Comparison of ENCODE assay signal across 1 cellular context in the genomic region with DNA sequence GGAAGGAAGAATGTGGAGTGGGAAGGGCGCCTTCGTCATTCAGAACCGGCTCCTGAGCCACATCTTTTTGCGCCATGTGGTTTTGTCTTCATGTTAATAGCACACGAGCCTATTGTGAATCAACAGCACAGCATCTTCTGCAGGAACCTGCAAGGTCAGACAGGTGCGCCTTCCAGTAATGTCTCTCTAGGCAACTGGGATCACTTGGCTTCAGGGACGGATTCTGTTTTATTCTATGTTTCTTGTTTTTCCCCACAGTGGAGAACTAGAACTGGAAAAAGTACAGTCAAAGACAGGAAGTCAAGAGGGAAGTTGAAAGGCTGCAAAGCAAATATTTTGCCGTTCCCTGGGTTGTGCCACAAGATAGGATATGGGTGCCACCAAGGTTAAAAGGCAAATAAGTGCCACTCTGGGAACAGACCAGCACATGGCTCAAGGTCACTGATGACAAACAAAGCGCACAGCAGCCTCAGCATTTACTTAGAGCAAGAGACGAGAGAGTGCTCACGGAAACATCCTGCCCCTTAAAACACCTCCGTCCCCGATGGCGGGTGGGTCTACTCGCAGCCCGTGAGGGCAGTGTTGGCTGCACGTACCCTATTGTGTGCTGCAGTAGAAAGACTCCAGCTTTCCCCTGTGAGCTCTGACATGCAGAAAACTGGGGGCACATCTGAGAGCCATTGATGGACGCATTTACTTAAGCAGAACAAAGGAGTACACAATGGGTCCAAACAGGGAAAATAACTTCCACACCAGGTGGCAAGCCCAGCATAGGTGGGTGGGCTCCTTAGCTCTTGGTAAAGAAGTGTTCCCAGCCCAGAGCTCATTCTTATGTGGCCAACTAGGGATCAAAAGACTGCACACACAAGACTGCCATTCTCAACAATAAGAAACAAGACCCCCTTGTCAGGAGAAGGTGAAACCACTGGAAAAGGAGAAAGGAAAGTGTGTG.
TF ChIP-seq lines count a peak whose summit lies in the region.

No MANE protein-coding gene starts in this region.

TF ChIP-seq in HepG2, 621 proteins besides CTCF, POLR2A, EP300 and RAD21 (continued from another document and continues in another):
- TF ChIP-seq, protein P1, sequence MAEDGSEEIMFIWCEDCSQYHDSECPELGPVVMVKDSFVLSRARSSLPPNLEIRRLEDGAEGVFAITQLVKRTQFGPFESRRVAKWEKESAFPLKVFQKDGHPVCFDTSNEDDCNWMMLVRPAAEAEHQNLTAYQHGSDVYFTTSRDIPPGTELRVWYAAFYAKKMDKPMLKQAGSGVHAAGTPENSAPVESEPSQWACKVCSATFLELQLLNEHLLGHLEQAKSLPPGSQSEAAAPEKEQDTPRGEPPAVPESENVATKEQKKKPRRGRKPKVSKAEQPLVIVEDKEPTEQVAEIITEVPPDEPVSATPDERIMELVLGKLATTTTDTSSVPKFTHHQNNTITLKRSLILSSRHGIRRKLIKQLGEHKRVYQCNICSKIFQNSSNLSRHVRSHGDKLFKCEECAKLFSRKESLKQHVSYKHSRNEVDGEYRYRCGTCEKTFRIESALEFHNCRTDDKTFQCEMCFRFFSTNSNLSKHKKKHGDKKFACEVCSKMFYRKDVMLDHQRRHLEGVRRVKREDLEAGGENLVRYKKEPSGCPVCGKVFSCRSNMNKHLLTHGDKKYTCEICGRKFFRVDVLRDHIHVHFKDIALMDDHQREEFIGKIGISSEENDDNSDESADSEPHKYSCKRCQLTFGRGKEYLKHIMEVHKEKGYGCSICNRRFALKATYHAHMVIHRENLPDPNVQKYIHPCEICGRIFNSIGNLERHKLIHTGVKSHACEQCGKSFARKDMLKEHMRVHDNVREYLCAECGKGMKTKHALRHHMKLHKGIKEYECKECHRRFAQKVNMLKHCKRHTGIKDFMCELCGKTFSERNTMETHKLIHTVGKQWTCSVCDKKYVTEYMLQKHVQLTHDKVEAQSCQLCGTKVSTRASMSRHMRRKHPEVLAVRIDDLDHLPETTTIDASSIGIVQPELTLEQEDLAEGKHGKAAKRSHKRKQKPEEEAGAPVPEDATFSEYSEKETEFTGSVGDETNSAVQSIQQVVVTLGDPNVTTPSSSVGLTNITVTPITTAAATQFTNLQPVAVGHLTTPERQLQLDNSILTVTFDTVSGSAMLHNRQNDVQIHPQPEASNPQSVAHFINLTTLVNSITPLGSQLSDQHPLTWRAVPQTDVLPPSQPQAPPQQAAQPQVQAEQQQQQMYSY (CRISPR knock-in tag; IDR thresholded peaks at IDR 0.05), result no peak
- TF ChIP-seq, protein P2, sequence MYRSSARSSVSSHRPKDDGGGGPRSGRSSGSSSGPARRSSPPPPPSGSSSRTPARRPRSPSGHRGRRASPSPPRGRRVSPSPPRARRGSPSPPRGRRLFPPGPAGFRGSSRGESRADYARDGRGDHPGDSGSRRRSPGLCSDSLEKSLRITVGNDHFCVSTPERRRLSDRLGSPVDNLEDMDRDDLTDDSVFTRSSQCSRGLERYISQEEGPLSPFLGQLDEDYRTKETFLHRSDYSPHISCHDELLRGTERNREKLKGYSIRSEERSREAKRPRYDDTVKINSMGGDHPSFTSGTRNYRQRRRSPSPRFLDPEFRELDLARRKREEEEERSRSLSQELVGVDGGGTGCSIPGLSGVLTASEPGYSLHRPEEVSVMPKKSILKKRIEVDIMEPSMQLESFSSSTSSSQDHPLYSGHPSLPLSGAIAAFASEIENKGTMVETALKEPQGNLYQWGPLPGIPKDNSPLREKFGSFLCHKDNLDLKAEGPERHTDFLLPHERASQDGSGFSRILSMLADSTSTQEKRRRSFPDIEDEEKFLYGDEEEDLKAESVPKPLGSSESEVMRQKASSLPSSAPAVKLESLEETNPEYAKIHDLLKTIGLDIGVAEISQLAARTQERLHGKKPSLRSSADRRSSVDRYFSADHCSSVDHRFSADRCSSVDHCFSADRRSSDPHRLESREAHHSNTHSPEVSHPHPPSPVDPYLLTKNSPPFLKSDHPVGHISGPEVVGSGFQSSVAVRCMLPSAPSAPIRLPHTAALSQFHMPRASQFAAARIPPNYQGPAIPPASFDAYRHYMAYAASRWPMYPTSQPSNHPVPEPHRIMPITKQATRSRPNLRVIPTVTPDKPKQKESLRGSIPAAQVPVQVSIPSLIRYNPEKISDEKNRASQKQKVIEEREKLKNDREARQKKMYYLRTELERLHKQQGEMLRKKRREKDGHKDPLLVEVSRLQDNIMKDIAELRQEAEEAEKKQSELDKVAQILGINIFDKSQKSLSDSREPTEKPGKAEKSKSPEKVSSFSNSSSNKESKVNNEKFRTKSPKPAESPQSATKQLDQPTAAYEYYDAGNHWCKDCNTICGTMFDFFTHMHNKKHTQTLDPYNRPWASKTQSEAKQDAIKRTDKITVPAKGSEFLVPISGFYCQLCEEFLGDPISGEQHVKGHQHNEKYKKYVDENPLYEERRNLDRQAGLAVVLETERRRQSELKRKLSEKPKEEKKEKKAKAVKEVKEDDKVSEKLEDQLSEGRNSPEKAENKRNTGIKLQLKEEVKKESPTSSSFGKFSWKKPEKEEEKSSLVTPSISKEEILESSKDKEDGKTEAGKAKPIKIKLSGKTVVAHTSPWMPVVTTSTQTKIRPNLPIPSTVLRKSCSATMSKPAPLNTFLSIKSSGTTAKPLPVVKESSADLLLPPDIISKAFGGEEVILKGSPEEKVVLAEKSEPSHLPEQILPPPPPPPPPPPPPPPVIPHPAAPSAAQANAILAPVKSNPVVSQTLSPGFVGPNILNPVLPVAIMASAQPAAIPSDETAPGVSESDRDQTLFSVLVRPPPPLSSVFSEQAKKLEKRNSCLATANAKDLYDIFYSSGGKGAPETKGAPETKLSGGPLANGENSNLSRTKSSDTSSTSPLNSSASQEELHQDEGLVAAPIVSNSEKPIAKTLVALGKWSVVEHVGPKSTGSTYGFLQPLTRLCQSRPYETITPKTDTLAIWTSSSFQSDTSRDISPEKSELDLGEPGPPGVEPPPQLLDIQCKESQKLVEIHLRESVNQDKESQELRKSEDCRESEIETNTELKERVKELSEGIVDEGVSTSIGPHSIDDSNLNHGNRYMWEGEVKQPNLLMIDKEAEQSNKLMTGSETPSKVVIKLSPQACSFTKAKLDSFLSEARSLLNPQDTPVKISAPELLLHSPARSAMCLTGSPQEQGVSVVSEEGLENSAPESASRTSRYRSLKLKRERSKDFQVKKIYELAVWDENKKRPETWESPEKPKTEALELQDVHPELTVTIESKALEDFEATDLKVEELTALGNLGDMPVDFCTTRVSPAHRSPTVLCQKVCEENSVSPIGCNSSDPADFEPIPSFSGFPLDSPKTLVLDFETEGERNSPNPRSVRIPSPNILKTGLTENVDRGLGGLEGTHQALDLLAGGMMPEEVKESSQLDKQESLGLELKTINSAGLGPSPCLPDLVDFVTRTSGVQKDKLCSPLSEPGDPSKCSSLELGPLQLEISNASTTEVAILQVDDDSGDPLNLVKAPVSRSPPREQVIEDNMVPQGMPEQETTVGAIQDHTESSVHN (CRISPR knock-in tag; IDR thresholded peaks at IDR 0.05), result no peak
- no peak for TF ChIP-seq ZNF136 (CRISPR knock-in tag; IDR thresholded peaks at IDR 0.05; ENCODE audit: low read depth)
- TF ChIP-seq, protein P3, sequence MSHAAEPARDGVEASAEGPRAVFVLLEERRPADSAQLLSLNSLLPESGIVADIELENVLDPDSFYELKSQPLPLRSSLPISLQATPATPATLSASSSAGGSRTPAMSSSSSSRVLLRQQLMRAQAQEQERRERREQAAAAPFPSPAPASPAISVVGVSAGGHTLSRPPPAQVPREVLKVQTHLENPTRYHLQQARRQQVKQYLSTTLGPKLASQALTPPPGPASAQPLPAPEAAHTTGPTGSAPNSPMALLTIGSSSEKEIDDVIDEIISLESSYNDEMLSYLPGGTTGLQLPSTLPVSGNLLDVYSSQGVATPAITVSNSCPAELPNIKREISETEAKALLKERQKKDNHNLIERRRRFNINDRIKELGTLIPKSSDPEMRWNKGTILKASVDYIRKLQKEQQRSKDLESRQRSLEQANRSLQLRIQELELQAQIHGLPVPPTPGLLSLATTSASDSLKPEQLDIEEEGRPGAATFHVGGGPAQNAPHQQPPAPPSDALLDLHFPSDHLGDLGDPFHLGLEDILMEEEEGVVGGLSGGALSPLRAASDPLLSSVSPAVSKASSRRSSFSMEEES (CRISPR knock-in tag; IDR thresholded peaks at IDR 0.05), result peak; percentile 46; the same call in 1 of the 2 replicates
- TF ChIP-seq ZNF274 (CRISPR knock-in tag; IDR thresholded peaks at IDR 0.05), result no peak
- no peak for TF ChIP-seq ZBTB21 (CRISPR knock-in tag; IDR thresholded peaks at IDR 0.05)
- peak; percentile 72; the same call in 1 of the 2 replicates for TF ChIP-seq ETV5 (CRISPR knock-in tag; IDR thresholded peaks at IDR 0.05; ENCODE audit: borderline replicate concordance)
- no peak for TF ChIP-seq ARNT (IDR thresholded peaks at IDR 0.05)
- TF ChIP-seq ZNF383 (CRISPR knock-in tag; IDR thresholded peaks at IDR 0.05; ENCODE audit: borderline replicate concordance), result no peak
- TF ChIP-seq KDM6A (CRISPR knock-in tag; IDR thresholded peaks at IDR 0.05; ENCODE audit: low read depth), result no peak
- TF ChIP-seq STAG1 (CRISPR knock-in tag; IDR thresholded peaks at IDR 0.05), result no peak
- TF ChIP-seq ZNF720 (CRISPR knock-in tag; IDR thresholded peaks at IDR 0.05), result no peak
- TF ChIP-seq ZKSCAN8 (CRISPR knock-in tag; IDR thresholded peaks at IDR 0.05; ENCODE audit: borderline replicate concordance), result no peak
- TF ChIP-seq KLF16 (CRISPR knock-in tag; IDR thresholded peaks at IDR 0.05), result no peak
- TF ChIP-seq ZNF263 (CRISPR knock-in tag; IDR thresholded peaks at IDR 0.05), result peak; percentile 75; the same call in 1 of the 2 replicates
- TF ChIP-seq, protein P4, sequence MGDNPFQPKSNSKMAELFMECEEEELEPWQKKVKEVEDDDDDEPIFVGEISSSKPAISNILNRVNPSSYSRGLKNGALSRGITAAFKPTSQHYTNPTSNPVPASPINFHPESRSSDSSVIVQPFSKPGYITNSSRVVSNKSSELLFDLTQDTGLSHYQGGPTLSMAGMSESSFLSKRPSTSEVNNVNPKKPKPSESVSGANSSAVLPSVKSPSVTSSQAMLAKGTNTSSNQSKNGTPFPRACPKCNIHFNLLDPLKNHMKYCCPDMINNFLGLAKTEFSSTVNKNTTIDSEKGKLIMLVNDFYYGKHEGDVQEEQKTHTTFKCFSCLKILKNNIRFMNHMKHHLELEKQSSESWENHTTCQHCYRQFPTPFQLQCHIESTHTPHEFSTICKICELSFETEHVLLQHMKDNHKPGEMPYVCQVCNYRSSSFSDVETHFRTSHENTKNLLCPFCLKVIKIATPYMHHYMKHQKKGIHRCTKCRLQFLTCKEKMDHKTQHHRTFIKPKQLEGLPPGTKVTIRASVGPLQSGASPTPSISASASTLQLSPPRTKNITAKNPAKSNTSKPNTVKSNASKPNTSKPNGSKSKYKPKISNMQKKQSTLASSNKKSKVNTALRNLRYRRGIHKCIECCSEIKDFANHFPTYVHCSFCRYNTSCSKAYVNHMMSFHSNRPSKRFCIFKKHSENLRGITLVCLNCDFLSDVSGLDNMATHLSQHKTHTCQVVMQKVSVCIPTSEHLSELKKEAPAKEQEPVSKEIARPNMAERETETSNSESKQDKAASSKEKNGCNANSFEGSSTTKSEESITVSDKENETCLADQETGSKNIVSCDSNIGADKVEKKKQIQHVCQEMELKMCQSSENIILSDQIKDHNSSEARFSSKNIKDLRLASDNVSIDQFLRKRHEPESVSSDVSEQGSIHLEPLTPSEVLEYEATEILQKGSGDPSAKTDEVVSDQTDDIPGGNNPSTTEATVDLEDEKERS (CRISPR knock-in tag; IDR thresholded peaks at IDR 0.05), result no peak
- TF ChIP-seq, protein P5, sequence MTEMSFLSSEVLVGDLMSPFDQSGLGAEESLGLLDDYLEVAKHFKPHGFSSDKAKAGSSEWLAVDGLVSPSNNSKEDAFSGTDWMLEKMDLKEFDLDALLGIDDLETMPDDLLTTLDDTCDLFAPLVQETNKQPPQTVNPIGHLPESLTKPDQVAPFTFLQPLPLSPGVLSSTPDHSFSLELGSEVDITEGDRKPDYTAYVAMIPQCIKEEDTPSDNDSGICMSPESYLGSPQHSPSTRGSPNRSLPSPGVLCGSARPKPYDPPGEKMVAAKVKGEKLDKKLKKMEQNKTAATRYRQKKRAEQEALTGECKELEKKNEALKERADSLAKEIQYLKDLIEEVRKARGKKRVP (CRISPR knock-in tag; IDR thresholded peaks at IDR 0.05), result no peak
- TF ChIP-seq, protein P6, sequence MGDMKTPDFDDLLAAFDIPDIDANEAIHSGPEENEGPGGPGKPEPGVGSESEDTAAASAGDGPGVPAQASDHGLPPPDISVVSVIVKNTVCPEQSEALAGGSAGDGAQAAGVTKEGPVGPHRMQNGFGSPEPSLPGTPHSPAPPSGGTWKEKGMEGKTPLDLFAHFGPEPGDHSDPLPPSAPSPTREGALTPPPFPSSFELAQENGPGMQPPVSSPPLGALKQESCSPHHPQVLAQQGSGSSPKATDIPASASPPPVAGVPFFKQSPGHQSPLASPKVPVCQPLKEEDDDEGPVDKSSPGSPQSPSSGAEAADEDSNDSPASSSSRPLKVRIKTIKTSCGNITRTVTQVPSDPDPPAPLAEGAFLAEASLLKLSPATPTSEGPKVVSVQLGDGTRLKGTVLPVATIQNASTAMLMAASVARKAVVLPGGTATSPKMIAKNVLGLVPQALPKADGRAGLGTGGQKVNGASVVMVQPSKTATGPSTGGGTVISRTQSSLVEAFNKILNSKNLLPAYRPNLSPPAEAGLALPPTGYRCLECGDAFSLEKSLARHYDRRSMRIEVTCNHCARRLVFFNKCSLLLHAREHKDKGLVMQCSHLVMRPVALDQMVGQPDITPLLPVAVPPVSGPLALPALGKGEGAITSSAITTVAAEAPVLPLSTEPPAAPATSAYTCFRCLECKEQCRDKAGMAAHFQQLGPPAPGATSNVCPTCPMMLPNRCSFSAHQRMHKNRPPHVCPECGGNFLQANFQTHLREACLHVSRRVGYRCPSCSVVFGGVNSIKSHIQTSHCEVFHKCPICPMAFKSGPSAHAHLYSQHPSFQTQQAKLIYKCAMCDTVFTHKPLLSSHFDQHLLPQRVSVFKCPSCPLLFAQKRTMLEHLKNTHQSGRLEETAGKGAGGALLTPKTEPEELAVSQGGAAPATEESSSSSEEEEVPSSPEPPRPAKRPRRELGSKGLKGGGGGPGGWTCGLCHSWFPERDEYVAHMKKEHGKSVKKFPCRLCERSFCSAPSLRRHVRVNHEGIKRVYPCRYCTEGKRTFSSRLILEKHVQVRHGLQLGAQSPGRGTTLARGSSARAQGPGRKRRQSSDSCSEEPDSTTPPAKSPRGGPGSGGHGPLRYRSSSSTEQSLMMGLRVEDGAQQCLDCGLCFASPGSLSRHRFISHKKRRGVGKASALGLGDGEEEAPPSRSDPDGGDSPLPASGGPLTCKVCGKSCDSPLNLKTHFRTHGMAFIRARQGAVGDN (CRISPR knock-in tag; IDR thresholded peaks at IDR 0.05), result peak; percentile 60
- no peak for TF ChIP-seq HNRNPLL (IDR thresholded peaks at IDR 0.05; ENCODE audit: low read depth, low read length, poor library complexity, severe bottlenecking)
- TF ChIP-seq, protein P7, sequence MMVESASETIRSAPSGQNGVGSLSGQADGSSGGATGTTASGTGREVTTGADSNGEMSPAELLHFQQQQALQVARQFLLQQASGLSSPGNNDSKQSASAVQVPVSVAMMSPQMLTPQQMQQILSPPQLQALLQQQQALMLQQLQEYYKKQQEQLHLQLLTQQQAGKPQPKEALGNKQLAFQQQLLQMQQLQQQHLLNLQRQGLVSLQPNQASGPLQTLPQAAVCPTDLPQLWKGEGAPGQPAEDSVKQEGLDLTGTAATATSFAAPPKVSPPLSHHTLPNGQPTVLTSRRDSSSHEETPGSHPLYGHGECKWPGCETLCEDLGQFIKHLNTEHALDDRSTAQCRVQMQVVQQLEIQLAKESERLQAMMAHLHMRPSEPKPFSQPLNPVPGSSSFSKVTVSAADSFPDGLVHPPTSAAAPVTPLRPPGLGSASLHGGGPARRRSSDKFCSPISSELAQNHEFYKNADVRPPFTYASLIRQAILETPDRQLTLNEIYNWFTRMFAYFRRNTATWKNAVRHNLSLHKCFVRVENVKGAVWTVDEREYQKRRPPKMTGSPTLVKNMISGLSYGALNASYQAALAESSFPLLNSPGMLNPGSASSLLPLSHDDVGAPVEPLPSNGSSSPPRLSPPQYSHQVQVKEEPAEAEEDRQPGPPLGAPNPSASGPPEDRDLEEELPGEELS (CRISPR knock-in tag; IDR thresholded peaks at IDR 0.05), result peak; percentile 88
- no peak for TF ChIP-seq ZNF589 (CRISPR knock-in tag; conservative IDR thresholded peaks at IDR 0.05)
